Comparison of ENCODE assay signal across 9 cellular contexts in genomic region chr19:1906985-1907562, GRCh38. TPM values are rescaled to one million over a fixed set of nuclear protein-coding genes. Genes with fewer than 3 reads are reported as not detected.
A peak's percentile ranks its signal among the peaks of the same experiment; 100 is the strongest.
DNase-seq lines count a peak whose midpoint lies in the region; ATAC-seq and TF ChIP-seq lines count a peak whose summit lies in the region.
"Had no signal": no experiment of that assay in that cellular context is flagged by ENCODE, and none has a peak within 500 bp of the region (broad histone marks: within the 10 kb centered on the region; RNA-seq: fewer than 3 reads in every experiment).

No MANE protein-coding gene starts in this region.

- no peak overlapping the region for H3K27ac ChIP-seq in CD4-positive, CD25-positive, alpha-beta regulatory T cell (ENCODE audit: insufficient read depth, low read length, poor library complexity, severe bottlenecking)

- no peaks in the 10 kb centered on the region for H3K9me3 ChIP-seq in CD4-positive, CD25-positive, alpha-beta regulatory T cell (ENCODE audit: control insufficient read depth in 2 of 2, low read length in 2 of 2)

- intact Hi-C loops in activated CD4-positive, alpha-beta memory T cell treated with anti-CD3 and anti-CD28 coated beads for 36 hours (cut with micrococcal nuclease) = no loop called here

- H3K4me1 Mint-ChIP-seq in CD4-positive, CD25-positive, alpha-beta regulatory T cell = peaks cover 0 to 39% (median 4%) of the 10 kb centered on the region in 4 donors
- peaks cover 37% of the 10 kb centered on the region for H3K4me1 Mint-ChIP-seq in activated CD4-positive, alpha-beta memory T cell treated with anti-CD3 and anti-CD28 coated beads for 36 hours (ENCODE audit: low read depth)
- H3K4me1 Mint-ChIP-seq in mesothelial cell of epicardium = peaks cover 29% of the 10 kb centered on the region

- H3K27me3 Mint-ChIP-seq in CD4-positive, CD25-positive, alpha-beta regulatory T cell = no peaks in the 10 kb centered on the region
- no peaks in the 10 kb centered on the region for H3K27me3 Mint-ChIP-seq in activated CD4-positive, alpha-beta memory T cell treated with anti-CD3 and anti-CD28 coated beads for 36 hours
- H3K27me3 Mint-ChIP-seq in mesothelial cell of epicardium (ENCODE audit: low read depth) = no peaks in the 10 kb centered on the region

- no peak for DNase-seq in CD4-positive, CD25-positive, alpha-beta regulatory T cell
- DNase-seq in activated CD4-positive, alpha-beta memory T cell treated with anti-CD3 and anti-CD28 coated beads for 36 hours = no peak
- DNase-seq in mesothelial cell of epicardium (ENCODE audit: low spot score in 2 of 2, unreplicated experiment in 2 of 2) (no peak), GDM1 (lab: John Stamatoyannopoulos, UW) (no peak)
- DNase-seq in stimulated activated naive CD8-positive, alpha-beta T cell treated with anti-CD3 and anti-CD28 coated beads, Interleukin-15, Interleukin-2, amounts not matched to agents 100 U/mL and 50 U/mL, for 24 hours = no peak
- DNase-seq: left ventricle myocardium superior, MM.1S, NCI-H524 treated with DMSO at 0.1 percent for 48 hours had no signal

- CTCF ChIA-PET in activated CD4-positive, alpha-beta memory T cell treated with anti-CD3 and anti-CD28 coated beads for 36 hours (lab: Charles Lee) = no interaction called here

- no peaks in the 10 kb centered on the region for H3K36me3 ChIP-seq in CD4-positive, CD25-positive, alpha-beta regulatory T cell (ENCODE audit: control insufficient read depth, insufficient read depth, low read length)

- POLR2A ChIA-PET in activated CD4-positive, alpha-beta memory T cell treated with anti-CD3 and anti-CD28 coated beads for 36 hours (lab: Charles Lee) = interaction anchor here (0.6 kb wide), 1 partner anchor 66 kb away, joined by 3 read pairs; no protein-coding TSS in a partner anchor

- peaks cover 0 to 2% (median 0%) of the 10 kb centered on the region in 7 donors for H3K9me3 Mint-ChIP-seq in CD4-positive, CD25-positive, alpha-beta regulatory T cell
- no peaks in the 10 kb centered on the region for H3K9me3 Mint-ChIP-seq in activated CD4-positive, alpha-beta memory T cell treated with anti-CD3 and anti-CD28 coated beads for 36 hours
- H3K9me3 Mint-ChIP-seq in mesothelial cell of epicardium = no peaks in the 10 kb centered on the region

- peaks cover 20% of the 10 kb centered on the region for H3K4me1 ChIP-seq in CD4-positive, CD25-positive, alpha-beta regulatory T cell (ENCODE audit: control insufficient read depth, insufficient read depth, low read length, poor library complexity, severe bottlenecking)

- H3K36me3 Mint-ChIP-seq in CD4-positive, CD25-positive, alpha-beta regulatory T cell = no peaks in the 10 kb centered on the region
- peaks cover 2% of the 10 kb centered on the region for H3K36me3 Mint-ChIP-seq in activated CD4-positive, alpha-beta memory T cell treated with anti-CD3 and anti-CD28 coated beads for 36 hours
- H3K36me3 Mint-ChIP-seq in mesothelial cell of epicardium = peaks cover 4% of the 10 kb centered on the region

- TF ChIP-seq CTCF in mesothelial cell of epicardium (IDR thresholded peaks at IDR 0.05; ENCODE audit: unreplicated experiment) = no peak

- H3K27ac Mint-ChIP-seq in CD4-positive, CD25-positive, alpha-beta regulatory T cell = no peak overlapping the region
- no peak overlapping the region for H3K27ac Mint-ChIP-seq in activated CD4-positive, alpha-beta memory T cell treated with anti-CD3 and anti-CD28 coated beads for 36 hours
- no peak overlapping the region for H3K27ac Mint-ChIP-seq in mesothelial cell of epicardium

- H3K4me3 ChIP-seq in CD4-positive, CD25-positive, alpha-beta regulatory T cell (ENCODE audit: low read depth, low read length) = no peak overlapping the region

- no peaks in the 10 kb centered on the region for H3K27me3 ChIP-seq in CD4-positive, CD25-positive, alpha-beta regulatory T cell (ENCODE audit: control insufficient read depth, insufficient read depth, low read length)

- ATAC-seq in CD4-positive, CD25-positive, alpha-beta regulatory T cell (ENCODE audit: low read depth in 2 of 2) = no peak
- ATAC-seq in HG03342 (IDR thresholded peaks at IDR 0.05; ENCODE audit: unreplicated experiment) = no peak
- ATAC-seq in stimulated activated naive CD8-positive, alpha-beta T cell treated with anti-CD3 and anti-CD28 coated beads, Interleukin-15, Interleukin-2, amounts not matched to agents 100 U/mL and 50 U/mL, for 24 hours = no peak
- ATAC-seq: left ventricle myocardium superior had no signal

- peak overlapping the region in 3 of 4 donors; percentile 44 to 67 (median 65) for H3K4me3 Mint-ChIP-seq in CD4-positive, CD25-positive, alpha-beta regulatory T cell
- H3K4me3 Mint-ChIP-seq in activated CD4-positive, alpha-beta memory T cell treated with anti-CD3 and anti-CD28 coated beads for 36 hours = peak overlapping the region; percentile 35
- peak overlapping the region; percentile 30 for H3K4me3 Mint-ChIP-seq in mesothelial cell of epicardium

RNA-seq across cellular contexts. Expression of gene ADAT3, which starts 1.9 kb away (rescaled TPM):
- total RNA-seq in CD4-positive, CD25-positive, alpha-beta regulatory T cell = 6.9 TPM
- polyA plus RNA-seq in CD4-positive, CD25-positive, alpha-beta regulatory T cell = 1 to 10 TPM; 4.4 to 8.8 (median 6.0) TPM
- 1 to 10 TPM; 5.7 to 5.8 TPM for total RNA-seq in activated CD4-positive, alpha-beta memory T cell treated with anti-CD3 and anti-CD28 coated beads for 36 hours
- 14.2 to 17.2 TPM (median 15.5 TPM) in 3 replicates for total RNA-seq in mesothelial cell of epicardium

RNA-seq across cellular contexts. Expression of gene SCAMP4, which starts 1.9 kb away (rescaled TPM):
- 20.8 TPM for total RNA-seq in CD4-positive, CD25-positive, alpha-beta regulatory T cell
- polyA plus RNA-seq in CD4-positive, CD25-positive, alpha-beta regulatory T cell = 10 to 100 TPM in 2 of 4 donors, 1 to 10 TPM in 2; 8.2 to 20.3 (median 10.0) TPM
- 10 to 100 TPM; 24.2 to 28.4 TPM for total RNA-seq in activated CD4-positive, alpha-beta memory T cell treated with anti-CD3 and anti-CD28 coated beads for 36 hours
- 93.5 to 97.7 TPM (median 93.5 TPM) in 3 replicates for total RNA-seq in mesothelial cell of epicardium

RNA-seq across cellular contexts. Expression of gene ABHD17A, which starts 21.8 kb away (rescaled TPM):
- total RNA-seq in CD4-positive, CD25-positive, alpha-beta regulatory T cell = 148 TPM
- 100 to 1,000 TPM; 139 to 202 (median 159) TPM for polyA plus RNA-seq in CD4-positive, CD25-positive, alpha-beta regulatory T cell
- 100 to 1,000 TPM; 108 to 110 TPM for total RNA-seq in activated CD4-positive, alpha-beta memory T cell treated with anti-CD3 and anti-CD28 coated beads for 36 hours
- total RNA-seq in mesothelial cell of epicardium = 59.4 to 67.2 TPM (median 62.0 TPM) in 3 replicates

RNA-seq across cellular contexts. Expression of gene CSNK1G2, which starts 33.9 kb away (rescaled TPM):
- total RNA-seq in CD4-positive, CD25-positive, alpha-beta regulatory T cell = 101 TPM
- 10 to 100 TPM; 15.3 to 19.9 (median 17.3) TPM for polyA plus RNA-seq in CD4-positive, CD25-positive, alpha-beta regulatory T cell
- total RNA-seq in activated CD4-positive, alpha-beta memory T cell treated with anti-CD3 and anti-CD28 coated beads for 36 hours = 10 to 100 TPM; 63.7 to 66.2 TPM
- total RNA-seq in mesothelial cell of epicardium = 79.1 to 84.0 TPM (median 81.8 TPM) in 3 replicates

RNA-seq across cellular contexts. Expression of gene KLF16, which starts 43.7 kb away (rescaled TPM):
- 40.6 TPM for total RNA-seq in CD4-positive, CD25-positive, alpha-beta regulatory T cell
- polyA plus RNA-seq in CD4-positive, CD25-positive, alpha-beta regulatory T cell = under 1 TPM; 0.28 to 0.86 (median 0.59) TPM
- 10 to 100 TPM; 23.3 to 24.2 TPM for total RNA-seq in activated CD4-positive, alpha-beta memory T cell treated with anti-CD3 and anti-CD28 coated beads for 36 hours
- total RNA-seq in mesothelial cell of epicardium = 22.0 to 24.1 TPM (median 23.5 TPM) in 3 replicates
